23 cellular contexts compared by ENCODE assay signal in the genomic region with DNA sequence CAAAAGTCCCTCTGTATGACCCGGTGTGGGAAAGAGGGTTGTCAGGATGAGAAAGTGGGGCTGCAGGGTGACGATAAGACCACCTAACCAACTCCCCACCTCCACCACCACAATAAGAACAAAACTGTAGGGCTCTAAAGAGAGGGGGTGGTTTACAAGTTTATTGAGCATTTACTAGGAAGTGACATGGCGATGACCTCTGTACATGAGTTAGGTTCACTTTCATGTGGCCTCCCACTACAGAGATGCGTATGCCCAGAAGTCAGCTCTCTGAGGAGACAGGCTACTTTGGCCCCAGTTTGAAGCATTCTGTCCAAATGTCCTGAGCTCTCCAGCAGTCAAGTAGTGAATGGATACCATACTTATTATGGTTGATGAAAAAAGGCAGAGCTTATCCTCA. TPM values are rescaled to one million over a fixed set of nuclear protein-coding genes. Genes with fewer than 3 reads are reported as not detected.
DNase-seq lines count a peak whose midpoint lies in the region; ATAC-seq and TF ChIP-seq lines count a peak whose summit lies in the region.
"Had no signal": no experiment of that assay in that cellular context is flagged by ENCODE, and none has a peak within 500 bp of the region (broad histone marks: within the 10 kb centered on the region; RNA-seq: fewer than 3 reads in every experiment).

No MANE protein-coding gene starts in this region.

- H3K18ac ChIP-seq in mesendoderm (ENCODE audit: low read length): no peak overlapping the region

- H3K79me2 ChIP-seq in mesendoderm (ENCODE audit: control insufficient read depth, insufficient read depth, low read length): no peaks in the 10 kb centered on the region

- H3K79me1 ChIP-seq in mesendoderm (ENCODE audit: low read length): no peaks in the 10 kb centered on the region

- no peak overlapping the region for H3K4me3 Mint-ChIP-seq in activated T-cell treated with anti-CD3 and anti-CD28 coated beads, Interleukin-2, amount 50 U/mL, for 4 hours
- H3K4me3 Mint-ChIP-seq in activated CD4-positive, alpha-beta memory T cell treated with anti-CD3 and anti-CD28 coated beads for 36 hours: no peak overlapping the region
- no peak overlapping the region for H3K4me3 Mint-ChIP-seq in stimulated activated naive CD8-positive, alpha-beta T cell treated with anti-CD3 and anti-CD28 coated beads, Interleukin-15, Interleukin-2, amounts not matched to agents 100 ng/mL and 50 ng/mL, for 24 hours
- H3K4me3 Mint-ChIP-seq: activated naive CD4-positive, alpha-beta T cell treated with anti-CD3 and anti-CD28 coated beads, Interleukin-2, amount 50 U/mL, for 24 hours; naive B cell had no signal

- H3K36me3 Mint-ChIP-seq in activated T-cell treated with anti-CD3 and anti-CD28 coated beads, Interleukin-2, amount 50 U/mL, for 4 hours (ENCODE audit: insufficient read depth): peaks cover 16% of the 10 kb centered on the region
- peaks cover 8% of the 10 kb centered on the region for H3K36me3 Mint-ChIP-seq in activated CD4-positive, alpha-beta memory T cell treated with anti-CD3 and anti-CD28 coated beads for 36 hours
- H3K36me3 Mint-ChIP-seq in stimulated activated naive CD8-positive, alpha-beta T cell treated with anti-CD3 and anti-CD28 coated beads, Interleukin-15, Interleukin-2, amounts not matched to agents 100 ng/mL and 50 ng/mL, for 24 hours (ENCODE audit: low read depth): peaks cover 27% of the 10 kb centered on the region

- H3K4me1 Mint-ChIP-seq in activated T-cell treated with anti-CD3 and anti-CD28 coated beads, Interleukin-2, amount 50 U/mL, for 4 hours (ENCODE audit: low read depth): peaks cover 2% of the 10 kb centered on the region
- H3K4me1 Mint-ChIP-seq in activated CD4-positive, alpha-beta memory T cell treated with anti-CD3 and anti-CD28 coated beads for 36 hours (ENCODE audit: low read depth): peaks cover 25% of the 10 kb centered on the region
- H3K4me1 Mint-ChIP-seq in stimulated activated naive CD8-positive, alpha-beta T cell treated with anti-CD3 and anti-CD28 coated beads, Interleukin-15, Interleukin-2, amounts not matched to agents 100 ng/mL and 50 ng/mL, for 24 hours (ENCODE audit: low read depth): peaks cover 10% of the 10 kb centered on the region
- H3K4me1 Mint-ChIP-seq: activated naive CD4-positive, alpha-beta T cell treated with anti-CD3 and anti-CD28 coated beads, Interleukin-2, amount 50 U/mL, for 24 hours had no signal

- no peak overlapping the region for H3K23ac ChIP-seq in mesendoderm (ENCODE audit: low read length)

- intact Hi-C loops in activated CD4-positive, alpha-beta memory T cell treated with anti-CD3 and anti-CD28 coated beads for 36 hours (cut with micrococcal nuclease): no loop called here
- intact Hi-C loops in dorsolateral prefrontal cortex (cut with DNase I): no loop called here

- H3K27me3 Mint-ChIP-seq in activated T-cell treated with anti-CD3 and anti-CD28 coated beads, Interleukin-2, amount 50 U/mL, for 4 hours (ENCODE audit: low read depth): no peaks in the 10 kb centered on the region
- no peaks in the 10 kb centered on the region for H3K27me3 Mint-ChIP-seq in activated CD4-positive, alpha-beta memory T cell treated with anti-CD3 and anti-CD28 coated beads for 36 hours
- no peaks in the 10 kb centered on the region for H3K27me3 Mint-ChIP-seq in stimulated activated naive CD8-positive, alpha-beta T cell treated with anti-CD3 and anti-CD28 coated beads, Interleukin-15, Interleukin-2, amounts not matched to agents 100 ng/mL and 50 ng/mL, for 24 hours
- H3K27me3 Mint-ChIP-seq: activated naive CD4-positive, alpha-beta T cell treated with anti-CD3 and anti-CD28 coated beads, Interleukin-2, amount 50 U/mL, for 24 hours; naive B cell had no signal

- no peak overlapping the region for H4K5ac ChIP-seq in mesendoderm (ENCODE audit: low read length)

- POLR2A ChIA-PET in activated CD4-positive, alpha-beta memory T cell treated with anti-CD3 and anti-CD28 coated beads for 36 hours (lab: Charles Lee): interaction anchor here (1.1 kb wide), 2 partner anchors 51 to 92 kb away, joined by 3 to 4 read pairs; a partner anchor contains a TSS

- H2BK5ac ChIP-seq in mesendoderm (ENCODE audit: low read length): no peak overlapping the region

- H3K36me3 ChIP-seq in tibial nerve: peaks cover 0 to 56% (median 0%) of the 10 kb centered on the region in 3 donors
- no peaks in the 10 kb centered on the region for H3K36me3 ChIP-seq in mesendoderm (ENCODE audit: control insufficient read depth, insufficient read depth, low read length)
- H3K36me3 ChIP-seq: uterus had no signal

- no peak overlapping the region for H3K56ac ChIP-seq in mesendoderm (ENCODE audit: low read length)

- H3K4me2 ChIP-seq in mesendoderm (ENCODE audit: low read length): no peak overlapping the region

- no peak overlapping the region for H3K4ac ChIP-seq in mesendoderm (ENCODE audit: low read depth, low read length)

- no peak for DNase-seq in activated T-cell treated with anti-CD3 and anti-CD28 coated beads, Interleukin-2, amount 50 U/mL, for 4 hours
- no peak for DNase-seq in activated T-cell treated with anti-CD3 and anti-CD28 coated beads for 4 hours
- peak; percentile 46 for DNase-seq in activated CD4-positive, alpha-beta memory T cell treated with anti-CD3 and anti-CD28 coated beads for 36 hours
- no peak for DNase-seq in dorsolateral prefrontal cortex
- no peak for DNase-seq in tibial nerve (ENCODE audit: low spot score in 2 of 2)
- no peak for DNase-seq in retina
- DNase-seq in mesendoderm: no peak
- DNase-seq: activated CD8-positive, alpha-beta memory T cell treated with anti-CD3 and anti-CD28 coated beads, Interleukin-2, amount 50 U/mL, for 48 hours; body of pancreas; C1 segment of cervical spinal cord; cortex of kidney; GDM1; hippocampal formation; naive B cell; NCI-H2029 treated with DMSO at 0.1 percent for 48 hours; pancreas; Peyer's patch; stimulated activated CD4-positive, alpha-beta T cell treated with anti-CD3 and anti-CD28 coated beads, Interleukin-2, amount 100 ng/mL, for 24 hours; uterus had no signal

- H3K27me3 ChIP-seq in dorsolateral prefrontal cortex (no peaks in the 10 kb centered on the region), tibial nerve (no peaks in the 10 kb centered on the region), mesendoderm (ENCODE audit: insufficient read depth, low read length, poor library complexity) (no peaks in the 10 kb centered on the region)
- H3K27me3 ChIP-seq: body of pancreas, pancreas, Peyer's patch, uterus had no signal

- H3K9me3 Mint-ChIP-seq in activated T-cell treated with anti-CD3 and anti-CD28 coated beads, Interleukin-2, amount 50 U/mL, for 4 hours: no peaks in the 10 kb centered on the region
- H3K9me3 Mint-ChIP-seq in activated CD4-positive, alpha-beta memory T cell treated with anti-CD3 and anti-CD28 coated beads for 36 hours: no peaks in the 10 kb centered on the region
- no peaks in the 10 kb centered on the region for H3K9me3 Mint-ChIP-seq in stimulated activated naive CD8-positive, alpha-beta T cell treated with anti-CD3 and anti-CD28 coated beads, Interleukin-15, Interleukin-2, amounts not matched to agents 100 ng/mL and 50 ng/mL, for 24 hours
- H3K9me3 Mint-ChIP-seq: activated naive CD4-positive, alpha-beta T cell treated with anti-CD3 and anti-CD28 coated beads, Interleukin-2, amount 50 U/mL, for 24 hours; naive B cell had no signal

- H3K27ac ChIP-seq in dorsolateral prefrontal cortex (peak overlapping the region in 30 of 59 donors; percentile 2 to 85 (median 62)), tibial nerve (peak overlapping the region in 2 of 4 donors; percentile 29 to 32), mesendoderm (ENCODE audit: low read depth, low read length) (no peak overlapping the region)
- H3K27ac ChIP-seq: body of pancreas, pancreas, Peyer's patch had no signal

- H2AK5ac ChIP-seq in mesendoderm (ENCODE audit: low read length): no peak overlapping the region

- H3K4me3 ChIP-seq in dorsolateral prefrontal cortex: no peak overlapping the region
- H3K4me3 ChIP-seq in tibial nerve: no peak overlapping the region
- H3K4me3 ChIP-seq in mesendoderm (ENCODE audit: low read length): no peak overlapping the region
- H3K4me3 ChIP-seq: body of pancreas, pancreas, Peyer's patch, uterus had no signal

- TF ChIP-seq CTCF in dorsolateral prefrontal cortex (IDR thresholded peaks at IDR 0.05 in 54 of 56, conservative IDR thresholded peaks at IDR 0.05 in 2 of 56; ENCODE audit: low read depth in 1 of 56, partially characterized antibody in 56 of 56) (no peak), tibial nerve (IDR thresholded peaks at IDR 0.05) (no peak)

- H2BK120ac ChIP-seq in mesendoderm (ENCODE audit: low read depth, low read length): no peak overlapping the region

- peaks cover 0 to 41% (median 2%) of the 10 kb centered on the region in 4 donors for H3K4me1 ChIP-seq in tibial nerve
- H3K4me1 ChIP-seq in mesendoderm (ENCODE audit: control insufficient read depth, low read depth, low read length): no peaks in the 10 kb centered on the region
- H3K4me1 ChIP-seq: body of pancreas, pancreas, Peyer's patch, uterus had no signal

- no peak overlapping the region for H4K8ac ChIP-seq in mesendoderm (ENCODE audit: low read depth, low read length)

- H3K27ac Mint-ChIP-seq in activated CD4-positive, alpha-beta memory T cell treated with anti-CD3 and anti-CD28 coated beads for 36 hours: peak overlapping the region; percentile 36
- H3K27ac Mint-ChIP-seq in stimulated activated naive CD8-positive, alpha-beta T cell treated with anti-CD3 and anti-CD28 coated beads, Interleukin-15, Interleukin-2, amounts not matched to agents 100 ng/mL and 50 ng/mL, for 24 hours: peak overlapping the region; percentile 67
- H3K27ac Mint-ChIP-seq: activated naive CD4-positive, alpha-beta T cell treated with anti-CD3 and anti-CD28 coated beads, Interleukin-2, amount 50 U/mL, for 24 hours had no signal

- no peak for TF ChIP-seq EP300 in tibial nerve (IDR thresholded peaks at IDR 0.05)

- H2BK15ac ChIP-seq in mesendoderm (replicated peaks; ENCODE audit: low read depth): no peak overlapping the region

- ATAC-seq in activated T-cell treated with anti-CD3 and anti-CD28 coated beads, Interleukin-2, amount 50 U/mL, for 4 hours: peak; percentile 27 to 61
- ATAC-seq: body of pancreas, pancreas had no signal

- CTCF ChIA-PET in activated CD4-positive, alpha-beta memory T cell treated with anti-CD3 and anti-CD28 coated beads for 36 hours (lab: Charles Lee): interaction anchor here (1.0 to 1.6 kb wide), 3 partner anchors 13 to 92 kb away, joined by 3 to 6 read pairs (median 5); no protein-coding TSS in a partner anchor

- no peaks in the 10 kb centered on the region for H3K9me3 ChIP-seq in tibial nerve
- H3K9me3 ChIP-seq: body of pancreas, pancreas, Peyer's patch, uterus had no signal

- WGBS in tibial nerve, 2 donors: 93 to 95% methylated on average over 4 of the region's 4 CpGs
- no CpG with 5 or more reads among the region's 4 CpGs for WGBS in mesendoderm (ENCODE audit: extremely low coverage, insufficient coverage, low lambda C conversion rate)

- no peak overlapping the region for H3K9ac ChIP-seq in mesendoderm (ENCODE audit: low read length)

- no peak for TF ChIP-seq POLR2A in tibial nerve (IDR thresholded peaks at IDR 0.05)

RNA-seq across cellular contexts. Expression of a gene that starts 28.7 kb away (rescaled TPM):
- not detected for total RNA-seq in activated T-cell treated with anti-CD3 and anti-CD28 coated beads, Interleukin-2, amount 50 U/mL, for 4 hours
- total RNA-seq in activated CD4-positive, alpha-beta memory T cell treated with anti-CD3 and anti-CD28 coated beads for 36 hours: 1 to 10 TPM; 1.0 to 1.1 TPM
- total RNA-seq in dorsolateral prefrontal cortex (10 to 100 TPM in 99 of 120 experiments, 1 to 10 TPM in 21; 3.1 to 69.5 (median 16.1) TPM), tibial nerve (10 to 100 TPM; 17.4 to 70.2 (median 46.2) TPM)
- polyA plus RNA-seq in mesendoderm (2013, experiment 1 of 2): not detected
- polyA plus RNA-seq in mesendoderm (2013, experiment 2 of 2): not detected
- total RNA-seq: A673, lung microvascular endothelial cell had no signal

RNA-seq across cellular contexts. Expression of a gene that starts 40.1 kb away (rescaled TPM):
- 10 to 100 TPM; 27.2 to 27.7 (median 27.4) TPM for total RNA-seq in activated T-cell treated with anti-CD3 and anti-CD28 coated beads, Interleukin-2, amount 50 U/mL, for 4 hours
- total RNA-seq in activated CD4-positive, alpha-beta memory T cell treated with anti-CD3 and anti-CD28 coated beads for 36 hours: 10 to 100 TPM; 29.2 to 29.8 TPM
- total RNA-seq in dorsolateral prefrontal cortex (10 to 100 TPM; 52.9 to 88.0 (median 72.2) TPM), tibial nerve (10 to 100 TPM; 41.1 to 57.9 (median 52.3) TPM)
- polyA plus RNA-seq in mesendoderm (2013, experiment 1 of 2): 7.4 TPM
- 7.1 TPM for polyA plus RNA-seq in mesendoderm (2013, experiment 2 of 2)

RNA-seq across cellular contexts. Expression of a gene that starts 51.2 kb away (rescaled TPM):
- 10 to 100 TPM; 79.9 to 82.7 (median 81.5) TPM for total RNA-seq in activated T-cell treated with anti-CD3 and anti-CD28 coated beads, Interleukin-2, amount 50 U/mL, for 4 hours
- total RNA-seq in activated CD4-positive, alpha-beta memory T cell treated with anti-CD3 and anti-CD28 coated beads for 36 hours: 10 to 100 TPM; 38.5 to 40.6 TPM
- 10 to 100 TPM; 14.7 to 37.9 (median 25.3) TPM for total RNA-seq in dorsolateral prefrontal cortex
- 10 to 100 TPM in 2 of 4 donors, 1 to 10 TPM in 2; 9.2 to 19.8 (median 13.0) TPM for total RNA-seq in tibial nerve
- 105 TPM for polyA plus RNA-seq in mesendoderm (2013, experiment 1 of 2)
- 104 TPM for polyA plus RNA-seq in mesendoderm (2013, experiment 2 of 2)
